Comparison of ENCODE assay signal across 23 cellular contexts in the genomic region with DNA sequence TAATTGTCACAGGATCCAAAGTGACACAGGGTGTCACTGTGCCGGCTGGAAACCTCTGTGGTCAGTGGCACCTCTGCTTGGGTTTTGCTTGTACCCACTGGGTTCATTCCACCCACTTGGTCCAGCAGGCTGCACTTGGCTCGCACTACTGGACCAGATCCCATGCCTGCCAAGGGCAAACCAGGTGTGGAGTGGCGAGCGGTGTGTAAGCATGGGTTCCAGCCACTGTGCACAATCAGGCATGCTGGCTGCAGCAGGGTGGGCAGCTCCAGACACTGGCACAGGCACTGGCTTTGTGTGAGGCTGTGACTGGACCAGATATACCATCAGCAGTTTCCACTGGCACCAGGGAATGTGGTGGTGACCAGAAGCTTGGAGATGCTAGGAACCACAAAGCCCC.
"Had no signal": no experiment of that assay in that cellular context is flagged by ENCODE, and none has a peak within 500 bp of the region (broad histone marks: within the 10 kb centered on the region; RNA-seq: fewer than 3 reads in every experiment).

No MANE protein-coding gene starts in this region.

- H3K9me3 Mint-ChIP-seq: nephron had no signal

- H3K27me3 Mint-ChIP-seq: stimulated activated naive CD8-positive, alpha-beta T cell treated with anti-CD3 and anti-CD28 coated beads, Interleukin-15, amount 100 ng/mL, for 72 hours had no signal

- H3K4me3 ChIP-seq: heart right ventricle, lower lobe of right lung, right atrium auricular region, right lobe of liver, skin epidermis, tibial nerve, uterus had no signal

- FAIRE-seq: keratinocyte had no signal

- DNase-seq: heart right ventricle; hippocampal formation; lower lobe of right lung; mammary epithelial cell; mesenchymal stem cell; naive thymus-derived CD8-positive, alpha-beta T cell; occipital lobe; right lobe of liver; stimulated activated CD4-positive, alpha-beta T cell treated with anti-CD3 and anti-CD28 coated beads, Interleukin-4, amount 100 ng/mL, for 24 hours; stimulated activated naive CD4-positive, alpha-beta T cell treated with Interleukin-2 at 50 U/mL for 16 hours; stimulated activated naive CD8-positive, alpha-beta T cell treated with anti-CD3 and anti-CD28 coated beads, Interleukin-15, amount 100 ng/mL, for 72 hours; uterus had no signal

- H3K9ac ChIP-seq: parathyroid adenoma had no signal

- H3K27ac Mint-ChIP-seq: naive thymus-derived CD8-positive, alpha-beta T cell; nephron; progenitor cell of endocrine pancreas; stimulated activated effector memory CD8-positive, alpha-beta T cell treated with anti-CD3 and anti-CD28 coated beads, Interleukin-12 subunit alpha, Interleukin-12 subunit beta, amount 100 ng/mL, for 72 hours; stimulated activated naive CD8-positive, alpha-beta T cell treated with anti-CD3 and anti-CD28 coated beads, Interleukin-15, amount 100 ng/mL, for 72 hours; type B pancreatic cell had no signal

- H3K9me3 ChIP-seq: lower lobe of right lung, neutrophil, right atrium auricular region, right lobe of liver, uterus had no signal

- H3K27ac ChIP-seq: heart right ventricle, lower lobe of right lung, neutrophil, parathyroid adenoma, right atrium auricular region, right lobe of liver, skin epidermis, tibial nerve, uterus had no signal

- H3K36me3 Mint-ChIP-seq: stimulated activated effector memory CD8-positive, alpha-beta T cell treated with anti-CD3 and anti-CD28 coated beads, Interleukin-12 subunit alpha, Interleukin-12 subunit beta, amount 100 ng/mL, for 72 hours; type B pancreatic cell had no signal

- H3K4me1 ChIP-seq: heart right ventricle, lower lobe of right lung, parathyroid adenoma, right atrium auricular region, right lobe of liver, tibial nerve, uterus had no signal

- ATAC-seq: naive thymus-derived CD8-positive, alpha-beta T cell; right lobe of liver; stimulated activated effector memory CD8-positive, alpha-beta T cell treated with anti-CD3 and anti-CD28 coated beads, Interleukin-12 subunit alpha, Interleukin-12 subunit beta, amount 100 ng/mL, for 72 hours; stimulated activated naive CD8-positive, alpha-beta T cell treated with anti-CD3 and anti-CD28 coated beads, Interleukin-15, amount 100 ng/mL, for 72 hours had no signal

- H3K4me3 Mint-ChIP-seq: naive thymus-derived CD8-positive, alpha-beta T cell; nephron; neural crest cell; stimulated activated effector memory CD8-positive, alpha-beta T cell treated with anti-CD3 and anti-CD28 coated beads, Interleukin-12 subunit alpha, Interleukin-12 subunit beta, amount 100 ng/mL, for 72 hours; stimulated activated naive CD8-positive, alpha-beta T cell treated with anti-CD3 and anti-CD28 coated beads, Interleukin-15, amount 100 ng/mL, for 72 hours; type B pancreatic cell had no signal

- H3K4me1 Mint-ChIP-seq: naive thymus-derived CD8-positive, alpha-beta T cell; nephron; neural crest cell; stimulated activated effector memory CD8-positive, alpha-beta T cell treated with anti-CD3 and anti-CD28 coated beads, Interleukin-12 subunit alpha, Interleukin-12 subunit beta, amount 100 ng/mL, for 72 hours; stimulated activated naive CD8-positive, alpha-beta T cell treated with anti-CD3 and anti-CD28 coated beads, Interleukin-15, amount 100 ng/mL, for 72 hours had no signal

- H3K36me3 ChIP-seq: heart right ventricle, lower lobe of right lung, neutrophil, right atrium auricular region, right lobe of liver, tibial nerve, uterus had no signal
